10 cellular contexts compared by ENCODE assay signal in genomic region chr11:116851631-116852030, GRCh38. TPM values are rescaled to one million over a fixed set of nuclear protein-coding genes. Genes with fewer than 3 reads are reported as not detected.
DNase-seq lines count a peak whose midpoint lies in the region; ATAC-seq lines count a peak whose summit lies in the region.
"Had no signal": no experiment of that assay in that cellular context is flagged by ENCODE, and none has a peak within 500 bp of the region (broad histone marks: within the 10 kb centered on the region; RNA-seq: fewer than 3 reads in every experiment).

No MANE protein-coding gene starts in this region.

- POLR2A ChIA-PET in T-cell (lab: Charles Lee): no interaction called here

- DNase-seq in GDM1 (lab: John Stamatoyannopoulos, UW) (peak; percentile 85), T-cell (peak in 33 of 34 experiments; percentile 14 to 68 (median 40)), HPDE6-E6E7 (ENCODE audit: extremely low spot score) (no peak), DMS114 treated with DMSO at 0.1 percent for 48 hours (lab: John Stamatoyannopoulos, UW; ENCODE audit: unreplicated experiment) (no peak), NCI-H1930 (lab: John Stamatoyannopoulos, UW) (no peak)
- DNase-seq in activated gamma-delta T cell treated with anti-CD3 and anti-CD28 coated beads, Interleukin-2, amount 50 U/mL, for 16 hours (ENCODE audit: low read depth): peak; percentile 58

- H3K4me3 Mint-ChIP-seq in T-cell: peak overlapping the region; percentile 64 to 68 (median 67)

- peak overlapping the region; percentile 95 to 96 for H3K27ac Mint-ChIP-seq in T-cell

- H3K9me3 Mint-ChIP-seq in T-cell: no peaks in the 10 kb centered on the region

- peak in 3 of 4 experiments; percentile 31 to 41 (median 32) for ATAC-seq in T-cell (replicated peaks in 1 of 4)
- ATAC-seq in GM21447 (IDR thresholded peaks at IDR 0.05; ENCODE audit: unreplicated experiment): no peak

- H3K36me3 Mint-ChIP-seq in T-cell: peaks cover 36% of the 10 kb centered on the region

- CTCF ChIA-PET in T-cell (lab: Charles Lee): interaction anchor here (1.0 to 1.9 kb wide), 4 partner anchors 13 to 60 kb away, joined by 3 to 9 read pairs (median 4); partner anchors contain the start of gene APOA5 (in 1 of the 2)

- H3K27ac ChIP-seq in skin epidermis: peak overlapping the region in 17 of 21 experiments; percentile 33 to 93 (median 73)

- no peaks in the 10 kb centered on the region for H3K27me3 Mint-ChIP-seq in T-cell

- no peak overlapping the region for H3K4me3 ChIP-seq in skin epidermis

- H3K4me1 Mint-ChIP-seq in T-cell: peaks cover 70 to 71% (median 70%) of the 10 kb centered on the region in 3 donors

RNA-seq across cellular contexts. Expression of gene APOA1, which starts 14.2 kb away (rescaled TPM):
- 1 to 10 TPM in 4 of 5 donors, not detected in 1; 1.1 to 5.4 (median 4.2) TPM for total RNA-seq in T-cell
- total RNA-seq: fibroblast of villous mesenchyme had no signal

RNA-seq across cellular contexts. Expression of gene APOC3, which starts 21.9 kb away (rescaled TPM):
- total RNA-seq in T-cell: 1 to 10 TPM in 3 of 5 donors, not detected in 2; 3.3 to 4.1 (median 3.7) TPM
- total RNA-seq: fibroblast of villous mesenchyme, posterior vena cava had no signal

RNA-seq across cellular contexts. Expression of gene APOA4, which starts 28.5 kb away (rescaled TPM):
- total RNA-seq in T-cell: not detected
- total RNA-seq: fibroblast of villous mesenchyme had no signal

RNA-seq across cellular contexts. Expression of gene APOA5, which starts 60.0 kb away (rescaled TPM):
- total RNA-seq in T-cell: under 1 TPM in 2 of 5 donors, not detected in 3; 0.19 to 0.85 TPM
- total RNA-seq: fibroblast of villous mesenchyme, posterior vena cava had no signal

Comparison
In these comparisons a context has a peak if more than half of its experiments do, and no peak if none do; other contexts are left out.
1. DNase-seq: peak in GDM1 (single experiment), T-cell (33 of 34) and activated gamma-delta T cell treated with anti-CD3 and anti-CD28 coated beads, Interleukin-2, amount 50 U/mL, for 16 hours (single experiment); none in HPDE6-E6E7 (single experiment), DMS114 treated with DMSO at 0.1 percent for 48 hours (single experiment) and NCI-H1930 (0 of 2).